ENCODE assay signal across 8 cellular contexts in the genomic region with DNA sequence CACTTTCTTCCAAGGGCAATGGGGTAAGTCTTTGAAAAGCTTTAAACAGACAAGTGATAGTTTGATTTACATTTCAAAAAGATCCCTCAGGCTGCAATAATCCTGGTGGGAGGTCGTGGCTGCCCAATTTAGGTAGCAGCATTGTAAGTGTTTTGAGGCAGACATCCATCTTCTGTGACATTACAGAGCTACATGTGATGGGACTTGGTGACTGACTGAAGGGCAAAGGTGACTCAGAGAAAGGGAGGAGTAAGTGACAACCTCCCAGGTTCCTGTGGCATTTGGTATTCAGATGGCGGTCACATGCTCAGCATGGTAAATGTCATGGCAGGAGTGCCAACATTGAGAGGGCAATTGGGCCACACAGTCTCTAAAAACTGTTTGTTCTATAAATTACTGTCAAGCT. TPM values are rescaled to one million over a fixed set of nuclear protein-coding genes. Genes with fewer than 3 reads are reported as not detected.
DNase-seq lines count a peak whose midpoint lies in the region; ATAC-seq, FAIRE-seq and TF ChIP-seq lines count a peak whose summit lies in the region.

No MANE protein-coding gene starts in this region.

- no peak for TF ChIP-seq EP300 in H1 (IDR thresholded peaks at IDR 0.05; ENCODE audit: borderline replicate concordance in 1 of 2, low read depth in 2 of 2, low read length in 2 of 2)

- WGBS in H1 (ENCODE audit: extremely low coverage in 1 of 2, insufficient coverage in 1 of 2, insufficient read length in 1 of 2, insufficient replicate concordance in 2 of 2, low coverage in 1 of 2, low lambda C conversion rate in 2 of 2, missing lambda C conversion rate in 1 of 2), 2 experiments: 28% methylated on average over 2 of the region's 2 CpGs; no CpG with 5 or more reads in 1 of the 2 experiments

- H4K20me1 ChIP-seq in H1 (replicated peaks in 1 of 2; ENCODE audit: control insufficient read depth in 1 of 2, insufficient read depth in 2 of 2, low read length in 2 of 2): peaks cover 15 to 33% of the 10 kb centered on the region in 2 experiments

- no peak overlapping the region for H3K4me3 ChIP-seq in HAP-1
- peak overlapping the region in 1 of 4 experiments; percentile 24; a peak in 1 of 8 replicates for H3K4me3 ChIP-seq in H1 (ENCODE audit: extremely low read depth in 1 of 4, insufficient read depth in 2 of 4, low read depth in 3 of 4, low read length in 4 of 4)

- H3K79me2 ChIP-seq in H1 (ENCODE audit: control insufficient read depth in 1 of 2, insufficient read depth in 2 of 2, low read length in 2 of 2): peaks cover 18 to 94% of the 10 kb centered on the region in 2 experiments

- TF ChIP-seq POLR2A in H1 (IDR thresholded peaks at IDR 0.05; ENCODE audit: control extremely low read depth in 1 of 2, low read depth in 2 of 2, low read length in 2 of 2): no peak

- H3K9ac ChIP-seq in H1 (replicated peaks in 1 of 4; ENCODE audit: extremely low read depth in 1 of 4, low read depth in 3 of 4, low read length in 3 of 4): peak overlapping the region in 1 of 4 experiments; percentile 1; a peak in 1 of 7 replicates

- peaks cover 21% of the 10 kb centered on the region for H3K79me1 ChIP-seq in H1 (ENCODE audit: low read depth, low read length)

- H3K14ac ChIP-seq in H1 (ENCODE audit: insufficient read length): no peak overlapping the region

- no peak for FAIRE-seq in H1 (lab: Jason Lieb, UNC)
- no peak for FAIRE-seq in frontal cortex (lab: Jason Lieb, UNC)

- intact Hi-C loops in activated CD4-positive, alpha-beta T cell treated with anti-CD3 and anti-CD28 coated beads, Interleukin-2, amount 10 ng/mL, durations not matched to agents 24 days and 14 days (cut with micrococcal nuclease): loop anchor here (1.0 kb wide), 2 partner anchors 20 to 27 kb away; a partner anchor contains a TSS

- H3K9me3 Mint-ChIP-seq in activated CD4-positive, alpha-beta T cell treated with anti-CD3 and anti-CD28 coated beads, Interleukin-2, amount 10 ng/mL, durations not matched to agents 24 days and 14 days: peaks cover 16% of the 10 kb centered on the region

- no peak for TF ChIP-seq RAD21 in H1 (IDR thresholded peaks at IDR 0.05 in 1 of 2, conservative IDR thresholded peaks at IDR 0.05 in 1 of 2; ENCODE audit: low read depth in 2 of 2, low read length in 2 of 2)

- H3K9me3 ChIP-seq in HAP-1: no peaks in the 10 kb centered on the region
- H3K9me3 ChIP-seq in H1 (ENCODE audit: insufficient read depth in 2 of 2, low read depth in 1 of 2, low read length in 1 of 2): no peaks in the 10 kb centered on the region

- H2BK120ac ChIP-seq in H1 (replicated peaks; ENCODE audit: low read depth, low read length): no peak overlapping the region

- no peak overlapping the region for H3K27ac ChIP-seq in H1 (ENCODE audit: low read depth, low read length)

- H3K36me3 Mint-ChIP-seq in activated CD4-positive, alpha-beta T cell treated with anti-CD3 and anti-CD28 coated beads, Interleukin-2, amount 10 ng/mL, durations not matched to agents 24 days and 14 days (ENCODE audit: low read depth): peaks cover 60% of the 10 kb centered on the region

- H2AK5ac ChIP-seq in H1 (ENCODE audit: low read depth, low read length): no peak overlapping the region

- no peak overlapping the region for H2BK15ac ChIP-seq in H1 (ENCODE audit: low read length)

- no peak overlapping the region for H2BK20ac ChIP-seq in H1 (ENCODE audit: low read length)

- H3K36me3 ChIP-seq in HAP-1 (replicated peaks) (no peaks in the 10 kb centered on the region), H1 (ENCODE audit: control insufficient read depth in 2 of 4, insufficient read depth in 4 of 4, low read length in 3 of 4) (no peaks in the 10 kb centered on the region)

- H4K8ac ChIP-seq in H1 (ENCODE audit: extremely low read depth, insufficient read depth, low read length): no peak overlapping the region

- no peak for ATAC-seq in HG03039 (IDR thresholded peaks at IDR 0.05; ENCODE audit: unreplicated experiment)

- in situ Hi-C loops in HAP-1 (cut with MboI; ENCODE audit: low sequenced_read_pairs) (no loop called here), GM13976 (cut with MboI; ENCODE audit: low sequenced_read_pairs, unreplicated experiment) (no loop called here)

- peak overlapping the region; percentile 10 to 74; a peak in 3 of 4 replicates for H3K4me2 ChIP-seq in H1 (ENCODE audit: insufficient read depth in 1 of 2, low read depth in 2 of 2, low read length in 2 of 2)

- DNase-seq in HAP-1 (ENCODE audit: low spot score in 2 of 2) (peak; percentile 59 to 62), H1 (ENCODE audit: low read depth in 1 of 2, low spot score in 2 of 2) (no peak), Ammon's horn (ENCODE audit: low spot score) (no peak), GM13976 (ENCODE audit: low spot score) (no peak), frontal cortex (ENCODE audit: low spot score in 2 of 2) (no peak)
- peak; percentile 76 for DNase-seq in activated CD4-positive, alpha-beta T cell treated with anti-CD3 and anti-CD28 coated beads, Interleukin-2, amount 10 ng/mL, durations not matched to agents 24 days and 14 days
- peak; percentile 40 to 41 for DNase-seq in stimulated activated CD4-positive, alpha-beta T cell treated with anti-CD3 and anti-CD28 coated beads, Interleukin-2, amount 100 ng/mL, for 24 hours

- no peak overlapping the region for H2BK12ac ChIP-seq in H1 (ENCODE audit: low read depth, low read length)

- no peak overlapping the region for H4K91ac ChIP-seq in H1 (replicated peaks; ENCODE audit: insufficient read length, low read length)

- peak overlapping the region; percentile 92 for H3K27ac Mint-ChIP-seq in activated CD4-positive, alpha-beta T cell treated with anti-CD3 and anti-CD28 coated beads, Interleukin-2, amount 10 ng/mL, durations not matched to agents 24 days and 14 days

- H3K4me1 ChIP-seq in HAP-1: peaks cover 31% of the 10 kb centered on the region
- peaks cover 4 to 22% (median 19%) of the 10 kb centered on the region in 4 experiments for H3K4me1 ChIP-seq in H1 (replicated peaks in 1 of 4; ENCODE audit: control insufficient read depth in 3 of 4, insufficient read depth in 4 of 4, low read length in 3 of 4)

- H2BK5ac ChIP-seq in H1 (ENCODE audit: low read depth, low read length): no peak overlapping the region

- H3K56ac ChIP-seq in H1 (replicated peaks; ENCODE audit: insufficient read length, low read depth, low read length): no peak overlapping the region

- H3K4ac ChIP-seq in H1 (replicated peaks; ENCODE audit: insufficient read length, low read depth, low read length): no peak overlapping the region

- POLR2A ChIA-PET in H1 (lab: Charles Lee; ENCODE audit: partially characterized antibody): interaction anchor here (0.9 to 1.9 kb wide), 4 partner anchors 30 to 61 kb away, joined by 3 to 8 read pairs (median 5); a partner anchor contains a TSS

- TF ChIP-seq CTCF in H1 (IDR thresholded peaks at IDR 0.05; ENCODE audit: control extremely low read depth in 1 of 3, insufficient read depth in 1 of 3, low read depth in 1 of 3, low read length in 3 of 3) (no peak), GM13976 (IDR thresholded peaks at IDR 0.05; ENCODE audit: borderline replicate concordance, control extremely low read depth, extremely low read depth, insufficient read depth, missing control alignments) (no peak)

- no peaks in the 10 kb centered on the region for H3K27me3 ChIP-seq in HAP-1 (ENCODE audit: low read depth)
- no peaks in the 10 kb centered on the region for H3K27me3 ChIP-seq in H1 (replicated peaks in 1 of 4; ENCODE audit: control insufficient read depth in 3 of 4, extremely low read depth in 1 of 4, insufficient read depth in 3 of 4, low read length in 3 of 4)

- no peak overlapping the region for H4K5ac ChIP-seq in H1 (ENCODE audit: insufficient read length, low read depth, low read length)

- H3K23ac ChIP-seq in H1 (ENCODE audit: insufficient read length): no peak overlapping the region

- no peak overlapping the region for H2AFZ ChIP-seq in H1 (ENCODE audit: low read length)

- H3K4me3 Mint-ChIP-seq in activated CD4-positive, alpha-beta T cell treated with anti-CD3 and anti-CD28 coated beads, Interleukin-2, amount 10 ng/mL, durations not matched to agents 24 days and 14 days: peak overlapping the region; percentile 67

- H3K4me1 Mint-ChIP-seq in activated CD4-positive, alpha-beta T cell treated with anti-CD3 and anti-CD28 coated beads, Interleukin-2, amount 10 ng/mL, durations not matched to agents 24 days and 14 days: peaks cover 68% of the 10 kb centered on the region

- no peaks in the 10 kb centered on the region; the same call in 1 of the 2 replicates for H3K23me2 ChIP-seq in H1 (ENCODE audit: low read depth, low read length)

- H3K27me3 Mint-ChIP-seq in activated CD4-positive, alpha-beta T cell treated with anti-CD3 and anti-CD28 coated beads, Interleukin-2, amount 10 ng/mL, durations not matched to agents 24 days and 14 days: no peaks in the 10 kb centered on the region

- CTCF ChIA-PET in H1 (lab: Charles Lee; ENCODE audit: partially characterized antibody): interaction anchor here (0.6 to 1.1 kb wide), 5 partner anchors 10 to 83 kb away, joined by 3 read pairs; no protein-coding TSS in a partner anchor

- H3K18ac ChIP-seq in H1 (ENCODE audit: extremely low read depth, low read length): no peak overlapping the region; the same call in 1 of the 2 replicates

TF ChIP-seq in H1, 55 proteins besides CTCF, POLR2A, EP300 and RAD21:
- 0 out of 4 replicates have a peak, but pooled peaks of 1 of the 2 experiments have one; percentile 18 for TF ChIP-seq SIN3A (conservative IDR thresholded peaks at IDR 0.05 in 1 of 2, IDR thresholded peaks at IDR 0.05 in 1 of 2; ENCODE audit: low read depth in 1 of 2, low read length in 2 of 2)
- no peak for TF ChIP-seq BRCA1 (IDR thresholded peaks at IDR 0.05; ENCODE audit: low read depth, low read length)
TF ChIP-seq in H1: peak in this region for 1.

RNA-seq across cellular contexts. Expression of a gene that starts 26.5 kb away (rescaled TPM):
- 252 and 258 TPM in 2 replicates for total RNA-seq in activated CD4-positive, alpha-beta T cell treated with anti-CD3 and anti-CD28 coated beads, Interleukin-2, amount 10 ng/mL, durations not matched to agents 24 days and 14 days
- total RNA-seq in H1 (2021; fragmentation: NEBNext Ultra II Directional; extraction: Animal tissue kit (Norgen Biotek cat#: 25700)): 94.1 and 94.3 TPM in 2 replicates
- 38.4 and 41.2 TPM in 2 replicates for polyA plus RNA-seq in H1 (2011; rRNA removed)
- 48.0 TPM for polyA plus RNA-seq in H1 (2011; cell fraction: cytosol; rRNA removed)
- 73.3 TPM for polyA plus RNA-seq in H1 (2011; cell fraction: nucleus; rRNA removed)
- polyA plus RNA-seq in H1 (2012, experiment 1 of 2): 62.3 to 80.8 TPM (median 72.6 TPM) in 4 replicates
- polyA plus RNA-seq in H1 (2012, experiment 2 of 2): 32.2 TPM
- polyA plus RNA-seq in H1 (2013, experiment 1 of 2): 41.7 TPM
- polyA plus RNA-seq in H1 (2013, experiment 2 of 2): 37.9 TPM
- 86.0 and 92.4 TPM in 2 replicates for polyA minus RNA-seq in H1 (2011; rRNA and poly(A)+ RNA removed)
- 59.6 TPM for polyA minus RNA-seq in H1 (2011; cell fraction: cytosol; rRNA and poly(A)+ RNA removed)
- 60.0 TPM for polyA minus RNA-seq in H1 (2011; cell fraction: nucleus; rRNA and poly(A)+ RNA removed)
- total RNA-seq in frontal cortex: 26.5 TPM

Comparison
In these comparisons a context has a peak if more than half of its experiments do, and no peak if none do; other contexts are left out.
1. DNase-seq: peak in HAP-1 (2 of 2), activated CD4-positive, alpha-beta T cell treated with anti-CD3 and anti-CD28 coated beads, Interleukin-2, amount 10 ng/mL, durations not matched to agents 24 days and 14 days (single experiment) and stimulated activated CD4-positive, alpha-beta T cell treated with anti-CD3 and anti-CD28 coated beads, Interleukin-2, amount 100 ng/mL, for 24 hours (2 of 2); none in H1 (0 of 2), Ammon's horn (single experiment), GM13976 (single experiment) and frontal cortex (0 of 2).